In genomic region chr15:77396692-77397091, GRCh38 we compare ENCODE assay signal across 3 cellular contexts.
A peak's percentile ranks its signal among the peaks of the same experiment; 100 is the strongest.
TF ChIP-seq lines count a peak whose summit lies in the region.

No MANE protein-coding gene starts in this region.

TF ChIP-seq in A549, 52 proteins besides CTCF, POLR2A, EP300 and RAD21 (continued from another document):
- TF ChIP-seq, protein P1, sequence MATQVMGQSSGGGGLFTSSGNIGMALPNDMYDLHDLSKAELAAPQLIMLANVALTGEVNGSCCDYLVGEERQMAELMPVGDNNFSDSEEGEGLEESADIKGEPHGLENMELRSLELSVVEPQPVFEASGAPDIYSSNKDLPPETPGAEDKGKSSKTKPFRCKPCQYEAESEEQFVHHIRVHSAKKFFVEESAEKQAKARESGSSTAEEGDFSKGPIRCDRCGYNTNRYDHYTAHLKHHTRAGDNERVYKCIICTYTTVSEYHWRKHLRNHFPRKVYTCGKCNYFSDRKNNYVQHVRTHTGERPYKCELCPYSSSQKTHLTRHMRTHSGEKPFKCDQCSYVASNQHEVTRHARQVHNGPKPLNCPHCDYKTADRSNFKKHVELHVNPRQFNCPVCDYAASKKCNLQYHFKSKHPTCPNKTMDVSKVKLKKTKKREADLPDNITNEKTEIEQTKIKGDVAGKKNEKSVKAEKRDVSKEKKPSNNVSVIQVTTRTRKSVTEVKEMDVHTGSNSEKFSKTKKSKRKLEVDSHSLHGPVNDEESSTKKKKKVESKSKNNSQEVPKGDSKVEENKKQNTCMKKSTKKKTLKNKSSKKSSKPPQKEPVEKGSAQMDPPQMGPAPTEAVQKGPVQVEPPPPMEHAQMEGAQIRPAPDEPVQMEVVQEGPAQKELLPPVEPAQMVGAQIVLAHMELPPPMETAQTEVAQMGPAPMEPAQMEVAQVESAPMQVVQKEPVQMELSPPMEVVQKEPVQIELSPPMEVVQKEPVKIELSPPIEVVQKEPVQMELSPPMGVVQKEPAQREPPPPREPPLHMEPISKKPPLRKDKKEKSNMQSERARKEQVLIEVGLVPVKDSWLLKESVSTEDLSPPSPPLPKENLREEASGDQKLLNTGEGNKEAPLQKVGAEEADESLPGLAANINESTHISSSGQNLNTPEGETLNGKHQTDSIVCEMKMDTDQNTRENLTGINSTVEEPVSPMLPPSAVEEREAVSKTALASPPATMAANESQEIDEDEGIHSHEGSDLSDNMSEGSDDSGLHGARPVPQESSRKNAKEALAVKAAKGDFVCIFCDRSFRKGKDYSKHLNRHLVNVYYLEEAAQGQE (IDR thresholded peaks at IDR 0.05): peak; percentile 73
- no peak for TF ChIP-seq HOXB5 (CRISPR knock-in tag; IDR thresholded peaks at IDR 0.05)
- TF ChIP-seq RNF2 (IDR thresholded peaks at IDR 0.05; ENCODE audit: borderline replicate concordance, low read depth): no peak
- no peak for TF ChIP-seq JUN (IDR thresholded peaks at IDR 0.05)

TF ChIP-seq in GM23338, 12 proteins besides CTCF, POLR2A, EP300 and RAD21 (continued from another document):
- TF ChIP-seq, protein P2, sequence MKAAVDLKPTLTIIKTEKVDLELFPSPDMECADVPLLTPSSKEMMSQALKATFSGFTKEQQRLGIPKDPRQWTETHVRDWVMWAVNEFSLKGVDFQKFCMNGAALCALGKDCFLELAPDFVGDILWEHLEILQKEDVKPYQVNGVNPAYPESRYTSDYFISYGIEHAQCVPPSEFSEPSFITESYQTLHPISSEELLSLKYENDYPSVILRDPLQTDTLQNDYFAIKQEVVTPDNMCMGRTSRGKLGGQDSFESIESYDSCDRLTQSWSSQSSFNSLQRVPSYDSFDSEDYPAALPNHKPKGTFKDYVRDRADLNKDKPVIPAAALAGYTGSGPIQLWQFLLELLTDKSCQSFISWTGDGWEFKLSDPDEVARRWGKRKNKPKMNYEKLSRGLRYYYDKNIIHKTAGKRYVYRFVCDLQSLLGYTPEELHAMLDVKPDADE (IDR thresholded peaks at IDR 0.05): no peak
- TF ChIP-seq CREB1 (CRISPR knock-in tag; IDR thresholded peaks at IDR 0.05; ENCODE audit: low read depth): no peak
- TF ChIP-seq EZH2phosphoT487 (IDR thresholded peaks at IDR 0.05; ENCODE audit: unreplicated experiment): no peak
- TF ChIP-seq ZNF331 (CRISPR knock-in tag; IDR thresholded peaks at IDR 0.05; ENCODE audit: low read depth): no peak

TF ChIP-seq in Ishikawa, 13 proteins besides CTCF, POLR2A, EP300 and RAD21 (continued from another document):
- TF ChIP-seq, protein P1 (IDR thresholded peaks at IDR 0.05; ENCODE audit: low read depth): peak; percentile 73
